1 cellular context compared by ENCODE assay signal in genomic region chr20:62910777-62911497, GRCh38.
A peak's percentile ranks its signal among the peaks of the same experiment; 100 is the strongest.
TF ChIP-seq lines count a peak whose summit lies in the region.

No MANE protein-coding gene starts in this region.

TF ChIP-seq in K562, 482 proteins besides CTCF, POLR2A, EP300 and RAD21:
- TF ChIP-seq POLR2G (IDR thresholded peaks at IDR 0.05; ENCODE audit: low read depth, low read length) (peak; percentile 50), ZBTB33 (CRISPR knock-in tag; IDR thresholded peaks at IDR 0.05) (peak; percentile 93), ARID4B (CRISPR knock-in tag; IDR thresholded peaks at IDR 0.05) (no peak)
